8 cellular contexts compared by ENCODE assay signal in genomic region chr2:112749755-112750559, GRCh38. TPM values are rescaled to one million over a fixed set of nuclear protein-coding genes. Genes with fewer than 3 reads are reported as not detected.
DNase-seq lines count a peak whose midpoint lies in the region; ATAC-seq, FAIRE-seq and TF ChIP-seq lines count a peak whose summit lies in the region.

No MANE protein-coding gene starts in this region.

- POLR2A ChIA-PET in HepG2 (lab: Yijun Ruan, JAX) = interaction anchor here (1.4 kb wide), 1 partner anchor 192 kb away, joined by 4 read pairs; no protein-coding TSS in a partner anchor

- WGBS in HepG2 (ENCODE audit: low lambda C conversion rate) = 75% methylated on average over 9 of the region's 9 CpGs

- in situ Hi-C loops in HepG2 (cut with HindIII; ENCODE audit: extremely low pct_ligation_motif_present, low pct_unique_long_range_greater_than_20kb) = loop anchor here (5.0 kb wide), 2 partner anchors 127 to 192 kb away; no protein-coding TSS in a partner anchor

- peaks cover 9 to 62% of the 10 kb centered on the region in 2 experiments for H3K36me3 ChIP-seq in HepG2 (replicated peaks in 1 of 2; ENCODE audit: control insufficient read depth in 1 of 2, insufficient read depth in 2 of 2, low read length in 2 of 2)

- H3K4me1 ChIP-seq in HepG2 (ENCODE audit: insufficient read depth, low read length) = peaks cover 32% of the 10 kb centered on the region

- no peaks in the 10 kb centered on the region for H4K20me1 ChIP-seq in HepG2 (ENCODE audit: insufficient read depth, low read length)

- TF ChIP-seq EP300 in HepG2 (IDR thresholded peaks at IDR 0.05; ENCODE audit: low read depth in 2 of 2, low read length in 2 of 2) (no peak), HepG2 (CRISPR knock-in tag; IDR thresholded peaks at IDR 0.05; ENCODE audit: borderline replicate concordance) (no peak)

- no peak overlapping the region for H3K9ac ChIP-seq in HepG2 (ENCODE audit: insufficient read depth, low read depth, low read length)

- H3K9me3 ChIP-seq in HepG2 (ENCODE audit: low read length) = no peaks in the 10 kb centered on the region

- no peak overlapping the region for H3K4me2 ChIP-seq in HepG2 (ENCODE audit: low read depth, low read length)

- peaks cover 9% of the 10 kb centered on the region for H3K79me2 ChIP-seq in HepG2 (ENCODE audit: insufficient read depth, low read length)

- CTCF ChIA-PET in HepG2 (lab: Yijun Ruan, JAX; ENCODE audit: low intra/inter-chr PET ratio, low total read pairs) = interaction anchor here (0.7 to 5.0 kb wide), 4 partner anchors 134 to 209 kb away, joined by 3 to 86 read pairs (median 18); no protein-coding TSS in a partner anchor

- peak; percentile 68 for TF ChIP-seq CTCF in GM12801 (IDR thresholded peaks at IDR 0.05; ENCODE audit: extremely low read depth, insufficient read length)
- peak; percentile 95 for TF ChIP-seq CTCF in HepG2 (CRISPR knock-in tag; IDR thresholded peaks at IDR 0.05)

- no TSS peak for BruUV-seq in HepG2 (replicated peaks; lab: Mats Ljungman, UMichigan)

- TF ChIP-seq POLR2A in HepG2 (IDR thresholded peaks at IDR 0.05; ENCODE audit: insufficient read depth in 1 of 2, low read depth in 2 of 2, low read length in 2 of 2) = no peak

- no peak overlapping the region for H2AFZ ChIP-seq in HepG2 (ENCODE audit: low read length)

- ATAC-seq in HG02852 (IDR thresholded peaks at IDR 0.05; ENCODE audit: unreplicated experiment) (peak; percentile 77), HepG2 (peak; percentile 93), GM21619 (IDR thresholded peaks at IDR 0.05; ENCODE audit: unreplicated experiment) (no peak)

- peak overlapping the region; percentile 4 for H3K27ac ChIP-seq in HepG2 (ENCODE audit: extremely low read length, insufficient read depth, low read length)

- peak; percentile 49 for FAIRE-seq in HepG2 (lab: Jason Lieb, UNC)

- DNase-seq in NCI-H345 (lab: John Stamatoyannopoulos, UW) (peak; percentile 62), cerebellar cortex (ENCODE audit: low spot score) (peak; percentile 73), HepG2 (ENCODE audit: low spot score) (peak; percentile 62)
- peak; percentile 89 for DNase-seq in activated CD4-positive, alpha-beta T cell treated with anti-CD3 and anti-CD28 coated beads for 48 hours
- DNase-seq in stimulated activated CD4-positive, alpha-beta T cell treated with anti-CD3 and anti-CD28 coated beads, TNF-alpha, amount 100 ng/mL, for 4 hours (ENCODE audit: low read depth in 3 of 3) = peak; percentile 67 to 69 (median 68)

- H3K4me3 ChIP-seq in HepG2 (replicated peaks in 1 of 3; ENCODE audit: insufficient read depth in 1 of 3, low read depth in 2 of 3, low read length in 3 of 3) = no peak overlapping the region

- peak; percentile 96 for TF ChIP-seq RAD21 in HepG2 (CRISPR knock-in tag; IDR thresholded peaks at IDR 0.05)

- no peaks in the 10 kb centered on the region for H3K27me3 ChIP-seq in HepG2 (ENCODE audit: control insufficient read depth in 1 of 2, insufficient read depth in 2 of 2, low read length in 2 of 2)

- intact Hi-C loops in HepG2 (cut with micrococcal nuclease; ENCODE audit: unreplicated experiment) = loop anchor here (1.0 to 2.0 kb wide), 4 partner anchors 15 to 208 kb away; partner anchors contain the start of gene CKAP2L

RNA-seq across cellular contexts. Expression of gene CKAP2L, which starts 14.5 kb away (rescaled TPM):
- 9.5 and 21.5 TPM in 2 replicates for total RNA-seq in HepG2 (2016; rRNA removed; fragmentation: Illumina TruSeq; extraction: Trizol)
- total RNA-seq in HepG2 (2016; cell fraction: cytosol; rRNA removed; fragmentation: Illumina TruSeq; extraction: Trizol; ENCODE audit: low read depth) = 1.4 and 1.7 TPM in 2 replicates
- total RNA-seq in HepG2 (2016; cell fraction: insoluble cytoplasmic fraction; rRNA removed; fragmentation: Illumina TruSeq; extraction: Trizol) = 10.3 and 20.5 TPM in 2 replicates
- total RNA-seq in HepG2 (2016; cell fraction: membrane; rRNA removed; fragmentation: Illumina TruSeq; extraction: Trizol) = 5.6 and 6.5 TPM in 2 replicates
- 13.3 and 18.2 TPM in 2 replicates for total RNA-seq in HepG2 (2016; cell fraction: nucleus; rRNA removed; fragmentation: Illumina TruSeq; extraction: Trizol)
- 3.9 and 7.1 TPM in 2 replicates for polyA plus RNA-seq in HepG2 (2011; rRNA removed)
- polyA plus RNA-seq in HepG2 (2011; cell fraction: cytosol; rRNA removed) = 3.0 and 3.4 TPM in 2 replicates
- polyA plus RNA-seq in HepG2 (2011; cell fraction: nucleus; rRNA removed) = 2.3 and 2.6 TPM in 2 replicates
- polyA plus RNA-seq in HepG2 (2012) = 5.5 and 10.6 TPM in 2 replicates
- polyA plus RNA-seq in HepG2 (2016; cell fraction: cytosol; fragmentation: Illumina TruSeq; extraction: Trizol; ENCODE audit: low read depth) = 0.46 and 0.79 TPM in 2 replicates
- 15.6 and 16.8 TPM in 2 replicates for polyA plus RNA-seq in HepG2 (2016; cell fraction: insoluble cytoplasmic fraction; fragmentation: Illumina TruSeq; extraction: Trizol; ENCODE audit: low read depth)
- 2.4 and 2.7 TPM in 2 replicates for polyA plus RNA-seq in HepG2 (2016; cell fraction: membrane; fragmentation: Illumina TruSeq; extraction: Trizol; ENCODE audit: low read depth)
- polyA plus RNA-seq in HepG2 (2016; cell fraction: nucleus; fragmentation: Illumina TruSeq; extraction: Trizol; ENCODE audit: insufficient read depth, low read depth) = 10.7 and 13.0 TPM in 2 replicates
- polyA minus RNA-seq in HepG2 (2011; rRNA and poly(A)+ RNA removed; ENCODE audit: low replicate concordance) = 6.2 and 8.6 TPM in 2 replicates
- polyA minus RNA-seq in HepG2 (2011; cell fraction: cytosol; rRNA and poly(A)+ RNA removed) = 5.6 and 8.0 TPM in 2 replicates
- polyA minus RNA-seq in HepG2 (2011; cell fraction: nucleus; rRNA and poly(A)+ RNA removed) = 13.3 and 20.0 TPM in 2 replicates

RNA-seq across cellular contexts. Expression of gene NT5DC4, which starts 29.1 kb away (rescaled TPM):
- total RNA-seq in HepG2 (2016; rRNA removed; fragmentation: Illumina TruSeq; extraction: Trizol) = 2.4 and 4.2 TPM in 2 replicates
- total RNA-seq in HepG2 (2016; cell fraction: cytosol; rRNA removed; fragmentation: Illumina TruSeq; extraction: Trizol; ENCODE audit: low read depth) = 0.30 and 0.35 TPM in 2 replicates
- 0.24 and 3.4 TPM in 2 replicates for total RNA-seq in HepG2 (2016; cell fraction: insoluble cytoplasmic fraction; rRNA removed; fragmentation: Illumina TruSeq; extraction: Trizol)
- 2.8 and 6.4 TPM in 2 replicates for total RNA-seq in HepG2 (2016; cell fraction: membrane; rRNA removed; fragmentation: Illumina TruSeq; extraction: Trizol)
- 2.9 and 7.5 TPM in 2 replicates for total RNA-seq in HepG2 (2016; cell fraction: nucleus; rRNA removed; fragmentation: Illumina TruSeq; extraction: Trizol)
- polyA plus RNA-seq in HepG2 (2011; rRNA removed) = 0.04 and 0.07 TPM in 2 replicates
- polyA plus RNA-seq in HepG2 (2011; cell fraction: cytosol; rRNA removed) = not detected in 2 replicates
- 0.14 TPM in 2 replicates for polyA plus RNA-seq in HepG2 (2011; cell fraction: nucleus; rRNA removed)
- 0.30 TPM in 1 of 2 replicates, not detected in the other for polyA plus RNA-seq in HepG2 (2012)
- polyA plus RNA-seq in HepG2 (2016; cell fraction: cytosol; fragmentation: Illumina TruSeq; extraction: Trizol; ENCODE audit: low read depth) = 0.94 and 5.4 TPM in 2 replicates
- polyA plus RNA-seq in HepG2 (2016; cell fraction: insoluble cytoplasmic fraction; fragmentation: Illumina TruSeq; extraction: Trizol; ENCODE audit: low read depth) = 0.35 and 2.3 TPM in 2 replicates
- 0.14 and 0.24 TPM in 2 replicates for polyA plus RNA-seq in HepG2 (2016; cell fraction: membrane; fragmentation: Illumina TruSeq; extraction: Trizol; ENCODE audit: low read depth)
- polyA plus RNA-seq in HepG2 (2016; cell fraction: nucleus; fragmentation: Illumina TruSeq; extraction: Trizol; ENCODE audit: insufficient read depth, low read depth) = 0.69 and 1.0 TPM in 2 replicates
- not detected in 2 replicates for polyA minus RNA-seq in HepG2 (2011; rRNA and poly(A)+ RNA removed; ENCODE audit: low replicate concordance)
- not detected in 2 replicates for polyA minus RNA-seq in HepG2 (2011; cell fraction: cytosol; rRNA and poly(A)+ RNA removed)
- polyA minus RNA-seq in HepG2 (2011; cell fraction: nucleus; rRNA and poly(A)+ RNA removed) = 1.7 TPM in 1 of 2 replicates, not detected in the other

RNA-seq across cellular contexts. Expression of gene IL1A, which starts 34.3 kb away (rescaled TPM):
- not detected in 2 replicates for total RNA-seq in HepG2 (2016; rRNA removed; fragmentation: Illumina TruSeq; extraction: Trizol)
- not detected in 2 replicates for total RNA-seq in HepG2 (2016; cell fraction: cytosol; rRNA removed; fragmentation: Illumina TruSeq; extraction: Trizol; ENCODE audit: low read depth)
- total RNA-seq in HepG2 (2016; cell fraction: insoluble cytoplasmic fraction; rRNA removed; fragmentation: Illumina TruSeq; extraction: Trizol) = not detected in 2 replicates
- total RNA-seq in HepG2 (2016; cell fraction: membrane; rRNA removed; fragmentation: Illumina TruSeq; extraction: Trizol) = not detected in 2 replicates
- total RNA-seq in HepG2 (2016; cell fraction: nucleus; rRNA removed; fragmentation: Illumina TruSeq; extraction: Trizol) = not detected in 2 replicates
- not detected in 2 replicates for polyA plus RNA-seq in HepG2 (2011; rRNA removed)
- not detected in 2 replicates for polyA plus RNA-seq in HepG2 (2011; cell fraction: cytosol; rRNA removed)
- polyA plus RNA-seq in HepG2 (2011; cell fraction: nucleus; rRNA removed) = not detected in 2 replicates
- 0.05 and 0.07 TPM in 2 replicates for polyA plus RNA-seq in HepG2 (2012)
- polyA plus RNA-seq in HepG2 (2016; cell fraction: cytosol; fragmentation: Illumina TruSeq; extraction: Trizol; ENCODE audit: low read depth) = not detected in 2 replicates
- polyA plus RNA-seq in HepG2 (2016; cell fraction: insoluble cytoplasmic fraction; fragmentation: Illumina TruSeq; extraction: Trizol; ENCODE audit: low read depth) = not detected in 2 replicates
- polyA plus RNA-seq in HepG2 (2016; cell fraction: membrane; fragmentation: Illumina TruSeq; extraction: Trizol; ENCODE audit: low read depth) = not detected in 2 replicates
- not detected in 2 replicates for polyA plus RNA-seq in HepG2 (2016; cell fraction: nucleus; fragmentation: Illumina TruSeq; extraction: Trizol; ENCODE audit: insufficient read depth, low read depth)
- polyA minus RNA-seq in HepG2 (2011; rRNA and poly(A)+ RNA removed; ENCODE audit: low replicate concordance) = 0.33 TPM in 1 of 2 replicates, not detected in the other
- not detected in 2 replicates for polyA minus RNA-seq in HepG2 (2011; cell fraction: cytosol; rRNA and poly(A)+ RNA removed)
- polyA minus RNA-seq in HepG2 (2011; cell fraction: nucleus; rRNA and poly(A)+ RNA removed) = not detected in 2 replicates
